In genomic region chr12:29543036-29543435, GRCh38 we compare ENCODE assay signal across 20 cellular contexts. TPM values are rescaled to one million over a fixed set of nuclear protein-coding genes. Genes with fewer than 3 reads are reported as not detected.
DNase-seq lines count a peak whose midpoint lies in the region; ATAC-seq and TF ChIP-seq lines count a peak whose summit lies in the region.
"Had no signal": no experiment of that assay in that cellular context is flagged by ENCODE, and none has a peak within 500 bp of the region (broad histone marks: within the 10 kb centered on the region; RNA-seq: fewer than 3 reads in every experiment).

No MANE protein-coding gene starts in this region.

- H3F3A ChIP-seq in GM23248 (ENCODE audit: insufficient read depth): peaks cover 14% of the 10 kb centered on the region; the same call in 1 of the 2 replicates

- H3K27ac ChIP-seq in GM23248: no peak overlapping the region
- peak overlapping the region in 3 of 5 donors; percentile 27 to 68 (median 55) for H3K27ac ChIP-seq in stomach

- BruUV-seq in MCF 10A (replicated peaks; lab: Mats Ljungman, UMichigan): no TSS peak

- H3K4me3 ChIP-seq in GM23248: peak overlapping the region; percentile 57
- no peak overlapping the region for H3K4me3 ChIP-seq in stomach

- in situ Hi-C loops in GM23248 (cut with MboI): loop anchor here (25.0 kb wide), 1 partner anchor 1269 kb away; no protein-coding TSS in a partner anchor

- no peaks in the 10 kb centered on the region for H3K27me3 Mint-ChIP-seq in MCF 10A (ENCODE audit: insufficient read depth, unreplicated experiment)

- H3K9ac ChIP-seq in GM23248: peak overlapping the region; percentile 4; the same call in 1 of the 2 replicates

- no peaks in the 10 kb centered on the region for H3K4me1 Mint-ChIP-seq in MCF 10A (ENCODE audit: insufficient read depth, unreplicated experiment)

- no peak for ATAC-seq in sciatic nerve
- ATAC-seq in GM19395 (IDR thresholded peaks at IDR 0.05; ENCODE audit: unreplicated experiment): no peak
- ATAC-seq: HepG2, Panc1 had no signal

- no peaks in the 10 kb centered on the region for H3K9me3 ChIP-seq in GM23248 (ENCODE audit: low read depth)
- H3K9me3 ChIP-seq in stomach: no peaks in the 10 kb centered on the region

- H3K27me3 ChIP-seq in GM23248 (replicated peaks; ENCODE audit: insufficient read depth): no peaks in the 10 kb centered on the region
- no peaks in the 10 kb centered on the region for H3K27me3 ChIP-seq in stomach

- H3K27ac Mint-ChIP-seq in MCF 10A (ENCODE audit: low read depth, unreplicated experiment): no peak overlapping the region

- H3K4me3 Mint-ChIP-seq in MCF 10A (ENCODE audit: unreplicated experiment): no peak overlapping the region

- H3K36me3 ChIP-seq in GM23248 (ENCODE audit: low read depth): no peaks in the 10 kb centered on the region
- H3K36me3 ChIP-seq in stomach: no peaks in the 10 kb centered on the region

- H3K9me3 Mint-ChIP-seq in MCF 10A (ENCODE audit: unreplicated experiment): no peaks in the 10 kb centered on the region

- intact Hi-C loops in stomach (cut with DNase I; ENCODE audit: low total_unique reads): no loop called here
- intact Hi-C loops in sciatic nerve (cut with DNase I): no loop called here
- intact Hi-C loops in MCF 10A (cut with micrococcal nuclease): no loop called here

- POLR2A ChIA-PET in MCF 10A (lab: Yijun Ruan, JAX): interaction anchor here (0.5 to 1.1 kb wide), 3 partner anchors 11 to 701 kb away, joined by 3 to 5 read pairs (median 4); no protein-coding TSS in a partner anchor

- no peaks in the 10 kb centered on the region for H3K9me2 ChIP-seq in GM23248 (ENCODE audit: insufficient read depth)

- no peak for TF ChIP-seq CTCF in stomach (IDR thresholded peaks at IDR 0.05)
- no peak for TF ChIP-seq CTCF in MCF 10A (IDR thresholded peaks at IDR 0.05; ENCODE audit: unreplicated experiment)

- DNase-seq in GM23248: no peak
- peak; percentile 85 for DNase-seq in fibroblast of gingiva (ENCODE audit: low read depth)
- peak; percentile 45 for DNase-seq in left kidney (ENCODE audit: low read depth, low spot score)
- no peak for DNase-seq in stomach
- DNase-seq in germinal center (ENCODE audit: low spot score): no peak
- no peak for DNase-seq in sciatic nerve (ENCODE audit: low spot score)
- DNase-seq in MCF 10A (ENCODE audit: unreplicated experiment): no peak
- DNase-seq: C1 segment of cervical spinal cord, COR-L47, DMS53, H7, NCI-H1417, NCI-H1930, NCI-H2171 treated with DMSO at 0.1 percent for 48 hours, NCI-H510A treated with DMSO at 0.1 percent for 48 hours, SHP77 had no signal

- no peak for TF ChIP-seq EP300 in stomach (IDR thresholded peaks at IDR 0.05)

- peaks cover 79% of the 10 kb centered on the region for H3K36me3 Mint-ChIP-seq in MCF 10A (ENCODE audit: insufficient read depth, unreplicated experiment)

- peak overlapping the region; percentile 33 for H2AFZ ChIP-seq in GM23248

- WGBS in GM23248 (ENCODE audit: low coverage in 1 of 2, low lambda C conversion rate in 2 of 2, missing lambda C conversion rate in 2 of 2), 2 experiments: 10 to 17% methylated on average over 4 of the region's 4 CpGs
- 47 to 63% (median 58%) methylated on average over 4 of the region's 4 CpGs for WGBS in stomach, 5 donors

- H3K79me2 ChIP-seq in GM23248 (ENCODE audit: insufficient read depth): no peaks in the 10 kb centered on the region

- no peaks in the 10 kb centered on the region for H4K20me1 ChIP-seq in GM23248 (ENCODE audit: insufficient read depth)

- H3K4me1 ChIP-seq in GM23248 (ENCODE audit: insufficient read depth) (peaks cover 31% of the 10 kb centered on the region), stomach (peaks cover 0 to 24% (median 5%) of the 10 kb centered on the region in 4 donors)

- peak overlapping the region; percentile 62 for H3K4me2 ChIP-seq in GM23248 (ENCODE audit: unreplicated experiment)

- CTCF ChIA-PET in MCF 10A (lab: Yijun Ruan, JAX): interaction anchor here (0.6 to 0.9 kb wide), 4 partner anchors 9 to 1303 kb away, joined by 3 to 4 read pairs (median 3); no protein-coding TSS in a partner anchor

- no peak for TF ChIP-seq POLR2A in stomach (IDR thresholded peaks at IDR 0.05)

RNA-seq across cellular contexts. Expression of gene OVCH1, which starts 45.5 kb away (rescaled TPM):
- 0.13 TPM in 1 of 2 replicates, not detected in the other for total RNA-seq in GM23248 (2014; rRNA removed; shearing (Covaris generic))
- polyA plus RNA-seq in GM23248 (2016; fragmentation: Nextera tagmentation; extraction: Ambion mirVana) (not detected in 2 replicates), stomach (under 1 TPM in 1 of 3 donors, not detected in 2; 0.18 TPM)
- total RNA-seq in stomach (under 1 TPM in 1 of 5 donors, not detected in 4; 0.18 TPM), sciatic nerve (4.9 TPM), MCF 10A (2022) (1.9 and 4.0 TPM in 2 replicates)
- total RNA-seq: A172, H7, HepG2 had no signal
- polyA plus RNA-seq: HepG2 had no signal

Comparison
In these comparisons a context has a peak if more than half of its experiments do, and no peak if none do; other contexts are left out.
1. DNase-seq: peak in fibroblast of gingiva (single experiment) and left kidney (single experiment); none in GM23248 (single experiment), stomach (single experiment), germinal center (single experiment), sciatic nerve (single experiment) and MCF 10A (single experiment).